1 cellular context compared by ENCODE assay signal in genomic region chr22:20113551-20114310, GRCh38.
TF ChIP-seq lines count a peak whose summit lies in the region.

No MANE protein-coding gene starts in this region.

TF ChIP-seq in IMR-90, 13 proteins besides CTCF, POLR2A, EP300 and RAD21:
- TF ChIP-seq RFX5 (IDR thresholded peaks at IDR 0.05; ENCODE audit: low read depth, low read length) (no peak), RCOR1 (IDR thresholded peaks at IDR 0.05; ENCODE audit: insufficient replicate concordance, low read length) (no peak), BHLHE40 (IDR thresholded peaks at IDR 0.05; ENCODE audit: low read depth, low read length) (no peak), NFE2L2 (IDR thresholded peaks at IDR 0.05; ENCODE audit: low read depth, low read length) (no peak), SMC3 (IDR thresholded peaks at IDR 0.05; ENCODE audit: low read depth, low read length) (no peak), CHD1 (IDR thresholded peaks at IDR 0.05; ENCODE audit: low read depth, low read length) (no peak), CEBPB (IDR thresholded peaks at IDR 0.05; ENCODE audit: low read depth, low read length) (no peak), MXI1 (IDR thresholded peaks at IDR 0.05; ENCODE audit: borderline replicate concordance, low read depth, low read length) (no peak), MAFK (IDR thresholded peaks at IDR 0.05; ENCODE audit: low read depth, low read length) (no peak), FOS (IDR thresholded peaks at IDR 0.05; ENCODE audit: low read depth, low read length) (no peak), MAZ (IDR thresholded peaks at IDR 0.05; ENCODE audit: borderline replicate concordance, low read depth, low read length) (no peak)
- TF ChIP-seq, protein P1, sequence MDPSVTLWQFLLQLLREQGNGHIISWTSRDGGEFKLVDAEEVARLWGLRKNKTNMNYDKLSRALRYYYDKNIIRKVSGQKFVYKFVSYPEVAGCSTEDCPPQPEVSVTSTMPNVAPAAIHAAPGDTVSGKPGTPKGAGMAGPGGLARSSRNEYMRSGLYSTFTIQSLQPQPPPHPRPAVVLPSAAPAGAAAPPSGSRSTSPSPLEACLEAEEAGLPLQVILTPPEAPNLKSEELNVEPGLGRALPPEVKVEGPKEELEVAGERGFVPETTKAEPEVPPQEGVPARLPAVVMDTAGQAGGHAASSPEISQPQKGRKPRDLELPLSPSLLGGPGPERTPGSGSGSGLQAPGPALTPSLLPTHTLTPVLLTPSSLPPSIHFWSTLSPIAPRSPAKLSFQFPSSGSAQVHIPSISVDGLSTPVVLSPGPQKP (IDR thresholded peaks at IDR 0.05; ENCODE audit: borderline replicate concordance, low read depth, low read length), result no peak
- TF ChIP-seq, protein P2, sequence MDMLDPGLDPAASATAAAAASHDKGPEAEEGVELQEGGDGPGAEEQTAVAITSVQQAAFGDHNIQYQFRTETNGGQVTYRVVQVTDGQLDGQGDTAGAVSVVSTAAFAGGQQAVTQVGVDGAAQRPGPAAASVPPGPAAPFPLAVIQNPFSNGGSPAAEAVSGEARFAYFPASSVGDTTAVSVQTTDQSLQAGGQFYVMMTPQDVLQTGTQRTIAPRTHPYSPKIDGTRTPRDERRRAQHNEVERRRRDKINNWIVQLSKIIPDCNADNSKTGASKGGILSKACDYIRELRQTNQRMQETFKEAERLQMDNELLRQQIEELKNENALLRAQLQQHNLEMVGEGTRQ (IDR thresholded peaks at IDR 0.05; ENCODE audit: low read depth, low read length), result no peak
